Comparison of ENCODE assay signal across 26 cellular contexts in genomic region chr16:89848974-89849373, GRCh38.
"Had no signal": no experiment of that assay in that cellular context is flagged by ENCODE, and none has a peak within 500 bp of the region (broad histone marks: within the 10 kb centered on the region; RNA-seq: fewer than 3 reads in every experiment).

No MANE protein-coding gene starts in this region.

- H3K4me3 ChIP-seq: coronary artery, esophagus squamous epithelium, gastroesophageal sphincter, heart right ventricle had no signal

- ATAC-seq: activated T-cell treated with anti-CD3 and anti-CD28 coated beads, Interleukin-2, amount 50 U/mL, for 72 hours; gastroesophageal sphincter; heart right ventricle had no signal

- H3K4me1 ChIP-seq: esophagus squamous epithelium, gastroesophageal sphincter had no signal

- DNase-seq: activated CD4-positive, alpha-beta memory T cell treated with anti-CD3 and anti-CD28 coated beads, Interleukin-2, amount 10 ng/mL, durations not matched to agents 7 days and 5 days; activated CD4-positive, alpha-beta T cell treated with anti-CD3 and anti-CD28 coated beads for 1 hour; activated CD4-positive, alpha-beta T cell treated with anti-CD3 and anti-CD28 coated beads for 4 hours; activated CD4-positive, alpha-beta T cell treated with anti-CD3 and anti-CD28 coated beads, Interleukin-2, amount 10 ng/mL, durations not matched to agents 7 days and 5 days; activated CD4-positive, alpha-beta T cell treated with anti-CD3 and anti-CD28 coated beads, Interleukin-2, amount 50 U/mL, for 4 hours; activated CD8-positive, alpha-beta memory T cell treated with anti-CD3 and anti-CD28 coated beads, Interleukin-2, amount 50 U/mL, for 48 hours; activated gamma-delta T cell; activated naive CD4-positive, alpha-beta T cell; activated naive CD4-positive, alpha-beta T cell treated with anti-CD3 and anti-CD28 coated beads, Interleukin-2, amount 50 U/mL, for 16 hours; activated T-cell treated with anti-CD3 and anti-CD28 coated beads for 4 hours; activated T-cell treated with anti-CD3 and anti-CD28 coated beads, Interleukin-2, amount 50 U/mL, for 24 hours; activated T-cell treated with anti-CD3 and anti-CD28 coated beads, Interleukin-2, amount 50 U/mL, for 72 hours; amniotic stem cell; anterior cingulate cortex; brain microvascular endothelial cell; dermis blood vessel endothelial cell; effector CD8-positive, alpha-beta T cell; esophagus squamous epithelium; foreskin melanocyte; heart right ventricle; T-helper 2 cell had no signal

- H3K27me3 ChIP-seq: brain microvascular endothelial cell, esophagus squamous epithelium had no signal

- H3K27ac ChIP-seq: brain microvascular endothelial cell, coronary artery, epithelial cell of prostate, esophagus squamous epithelium, gastroesophageal sphincter, heart right ventricle had no signal

- H3K36me3 Mint-ChIP-seq: activated naive CD8-positive, alpha-beta T cell had no signal

- H3K36me3 ChIP-seq: brain microvascular endothelial cell, esophagus squamous epithelium, gastroesophageal sphincter, heart right ventricle had no signal

- H3K4me3 Mint-ChIP-seq: activated CD4-positive, alpha-beta memory T cell treated with anti-CD3 and anti-CD28 coated beads, Interleukin-2, amount 10 ng/mL, durations not matched to agents 7 days and 5 days; activated CD4-positive, alpha-beta T cell treated with anti-CD3 and anti-CD28 coated beads, Interleukin-2, amount 10 ng/mL, durations not matched to agents 7 days and 5 days; activated naive CD8-positive, alpha-beta T cell; activated T-cell treated with anti-CD3 and anti-CD28 coated beads, Interleukin-2, amount 50 U/mL, for 24 hours; activated T-cell treated with anti-CD3 and anti-CD28 coated beads, Interleukin-2, amount 50 U/mL, for 72 hours; central memory CD8-positive, alpha-beta T cell had no signal

- H3K9me3 Mint-ChIP-seq: activated CD4-positive, alpha-beta memory T cell treated with anti-CD3 and anti-CD28 coated beads, Interleukin-2, amount 10 ng/mL, durations not matched to agents 7 days and 5 days; activated CD4-positive, alpha-beta T cell treated with anti-CD3 and anti-CD28 coated beads, Interleukin-2, amount 10 ng/mL, durations not matched to agents 7 days and 5 days; activated T-cell treated with anti-CD3 and anti-CD28 coated beads, Interleukin-2, amount 50 U/mL, for 24 hours; activated T-cell treated with anti-CD3 and anti-CD28 coated beads, Interleukin-2, amount 50 U/mL, for 72 hours; central memory CD8-positive, alpha-beta T cell had no signal

- H3K9me3 ChIP-seq: esophagus squamous epithelium, gastroesophageal sphincter, heart right ventricle had no signal

- H3K27me3 Mint-ChIP-seq: activated CD4-positive, alpha-beta T cell treated with anti-CD3 and anti-CD28 coated beads, Interleukin-2, amount 10 ng/mL, durations not matched to agents 7 days and 5 days; activated naive CD8-positive, alpha-beta T cell; activated T-cell treated with anti-CD3 and anti-CD28 coated beads, Interleukin-2, amount 50 U/mL, for 24 hours; central memory CD8-positive, alpha-beta T cell had no signal

- H3K27ac Mint-ChIP-seq: activated CD4-positive, alpha-beta memory T cell treated with anti-CD3 and anti-CD28 coated beads, Interleukin-2, amount 10 ng/mL, durations not matched to agents 7 days and 5 days; activated CD4-positive, alpha-beta T cell treated with anti-CD3 and anti-CD28 coated beads, Interleukin-2, amount 10 ng/mL, durations not matched to agents 7 days and 5 days; activated naive CD8-positive, alpha-beta T cell; activated T-cell treated with anti-CD3 and anti-CD28 coated beads, Interleukin-2, amount 50 U/mL, for 24 hours; activated T-cell treated with anti-CD3 and anti-CD28 coated beads, Interleukin-2, amount 50 U/mL, for 72 hours had no signal
